Comparison of ENCODE assay signal across 1 cellular context in the genomic region with DNA sequence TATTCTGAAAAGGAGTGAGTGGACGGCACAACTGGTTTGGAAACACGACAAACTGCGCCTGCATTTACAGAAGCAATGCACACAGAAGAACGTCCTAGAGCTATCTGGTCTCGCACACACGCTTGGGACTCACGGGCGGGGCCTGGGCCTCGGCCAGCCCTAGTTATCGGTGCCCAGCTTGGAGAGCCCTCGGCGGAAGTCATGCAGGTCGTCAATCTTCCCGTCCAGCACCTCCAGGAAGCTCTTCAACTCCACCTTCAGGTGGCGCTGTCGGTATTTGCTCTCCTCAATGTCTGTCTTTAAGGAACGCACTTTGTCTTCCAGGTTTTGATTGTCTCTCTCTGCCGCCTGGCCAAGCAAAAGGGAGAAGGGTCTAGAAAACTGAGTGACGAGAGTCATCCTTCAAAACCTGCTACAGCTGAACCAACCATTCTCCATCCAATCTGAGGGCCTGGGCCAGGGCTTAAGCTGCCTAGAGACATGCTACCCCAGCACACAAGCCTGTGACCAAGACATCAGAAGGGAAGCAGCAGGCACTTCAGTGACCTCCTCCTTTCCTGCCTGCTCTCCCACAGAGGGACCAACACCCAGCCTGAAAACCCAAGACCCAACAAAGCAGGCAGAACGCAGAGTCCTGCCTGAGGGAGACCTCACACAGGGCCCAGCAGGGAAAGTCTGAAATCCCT.
A peak's percentile ranks its signal among the peaks of the same experiment; 100 is the strongest.
TF ChIP-seq lines count a peak whose summit lies in the region.

No MANE protein-coding gene starts in this region.

TF ChIP-seq in K562, 482 proteins besides CTCF, POLR2A, EP300 and RAD21 (continued from another document and continues in another):
- TF ChIP-seq, protein P1, sequence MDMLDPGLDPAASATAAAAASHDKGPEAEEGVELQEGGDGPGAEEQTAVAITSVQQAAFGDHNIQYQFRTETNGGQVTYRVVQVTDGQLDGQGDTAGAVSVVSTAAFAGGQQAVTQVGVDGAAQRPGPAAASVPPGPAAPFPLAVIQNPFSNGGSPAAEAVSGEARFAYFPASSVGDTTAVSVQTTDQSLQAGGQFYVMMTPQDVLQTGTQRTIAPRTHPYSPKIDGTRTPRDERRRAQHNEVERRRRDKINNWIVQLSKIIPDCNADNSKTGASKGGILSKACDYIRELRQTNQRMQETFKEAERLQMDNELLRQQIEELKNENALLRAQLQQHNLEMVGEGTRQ (CRISPR knock-in tag; IDR thresholded peaks at IDR 0.05): no peak
- TF ChIP-seq, protein P2, sequence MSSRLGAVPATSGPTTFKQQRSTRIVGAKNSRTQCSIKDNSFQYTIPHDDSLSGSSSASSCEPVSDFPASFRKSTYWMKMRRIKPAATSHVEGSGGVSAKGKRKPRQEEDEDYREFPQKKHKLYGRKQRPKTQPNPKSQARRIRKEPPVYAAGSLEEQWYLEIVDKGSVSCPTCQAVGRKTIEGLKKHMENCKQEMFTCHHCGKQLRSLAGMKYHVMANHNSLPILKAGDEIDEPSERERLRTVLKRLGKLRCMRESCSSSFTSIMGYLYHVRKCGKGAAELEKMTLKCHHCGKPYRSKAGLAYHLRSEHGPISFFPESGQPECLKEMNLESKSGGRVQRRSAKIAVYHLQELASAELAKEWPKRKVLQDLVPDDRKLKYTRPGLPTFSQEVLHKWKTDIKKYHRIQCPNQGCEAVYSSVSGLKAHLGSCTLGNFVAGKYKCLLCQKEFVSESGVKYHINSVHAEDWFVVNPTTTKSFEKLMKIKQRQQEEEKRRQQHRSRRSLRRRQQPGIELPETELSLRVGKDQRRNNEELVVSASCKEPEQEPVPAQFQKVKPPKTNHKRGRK (tag; IDR thresholded peaks at IDR 0.05): no peak
- TF ChIP-seq ZNF764 (CRISPR knock-in tag; IDR thresholded peaks at IDR 0.05; ENCODE audit: low read depth): no peak
- no peak for TF ChIP-seq EZH2 (IDR thresholded peaks at IDR 0.05; ENCODE audit: borderline replicate concordance, low read depth, low read length)
- TF ChIP-seq, protein P3, sequence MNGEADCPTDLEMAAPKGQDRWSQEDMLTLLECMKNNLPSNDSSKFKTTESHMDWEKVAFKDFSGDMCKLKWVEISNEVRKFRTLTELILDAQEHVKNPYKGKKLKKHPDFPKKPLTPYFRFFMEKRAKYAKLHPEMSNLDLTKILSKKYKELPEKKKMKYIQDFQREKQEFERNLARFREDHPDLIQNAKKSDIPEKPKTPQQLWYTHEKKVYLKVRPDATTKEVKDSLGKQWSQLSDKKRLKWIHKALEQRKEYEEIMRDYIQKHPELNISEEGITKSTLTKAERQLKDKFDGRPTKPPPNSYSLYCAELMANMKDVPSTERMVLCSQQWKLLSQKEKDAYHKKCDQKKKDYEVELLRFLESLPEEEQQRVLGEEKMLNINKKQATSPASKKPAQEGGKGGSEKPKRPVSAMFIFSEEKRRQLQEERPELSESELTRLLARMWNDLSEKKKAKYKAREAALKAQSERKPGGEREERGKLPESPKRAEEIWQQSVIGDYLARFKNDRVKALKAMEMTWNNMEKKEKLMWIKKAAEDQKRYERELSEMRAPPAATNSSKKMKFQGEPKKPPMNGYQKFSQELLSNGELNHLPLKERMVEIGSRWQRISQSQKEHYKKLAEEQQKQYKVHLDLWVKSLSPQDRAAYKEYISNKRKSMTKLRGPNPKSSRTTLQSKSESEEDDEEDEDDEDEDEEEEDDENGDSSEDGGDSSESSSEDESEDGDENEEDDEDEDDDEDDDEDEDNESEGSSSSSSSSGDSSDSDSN (IDR thresholded peaks at IDR 0.05; ENCODE audit: borderline replicate concordance in 1 of 2, low read depth in 2 of 2, low read length in 2 of 2): peak in 1 of 2 experiments; percentile 95; a peak in 2 of 4 replicates
- TF ChIP-seq, protein P4, sequence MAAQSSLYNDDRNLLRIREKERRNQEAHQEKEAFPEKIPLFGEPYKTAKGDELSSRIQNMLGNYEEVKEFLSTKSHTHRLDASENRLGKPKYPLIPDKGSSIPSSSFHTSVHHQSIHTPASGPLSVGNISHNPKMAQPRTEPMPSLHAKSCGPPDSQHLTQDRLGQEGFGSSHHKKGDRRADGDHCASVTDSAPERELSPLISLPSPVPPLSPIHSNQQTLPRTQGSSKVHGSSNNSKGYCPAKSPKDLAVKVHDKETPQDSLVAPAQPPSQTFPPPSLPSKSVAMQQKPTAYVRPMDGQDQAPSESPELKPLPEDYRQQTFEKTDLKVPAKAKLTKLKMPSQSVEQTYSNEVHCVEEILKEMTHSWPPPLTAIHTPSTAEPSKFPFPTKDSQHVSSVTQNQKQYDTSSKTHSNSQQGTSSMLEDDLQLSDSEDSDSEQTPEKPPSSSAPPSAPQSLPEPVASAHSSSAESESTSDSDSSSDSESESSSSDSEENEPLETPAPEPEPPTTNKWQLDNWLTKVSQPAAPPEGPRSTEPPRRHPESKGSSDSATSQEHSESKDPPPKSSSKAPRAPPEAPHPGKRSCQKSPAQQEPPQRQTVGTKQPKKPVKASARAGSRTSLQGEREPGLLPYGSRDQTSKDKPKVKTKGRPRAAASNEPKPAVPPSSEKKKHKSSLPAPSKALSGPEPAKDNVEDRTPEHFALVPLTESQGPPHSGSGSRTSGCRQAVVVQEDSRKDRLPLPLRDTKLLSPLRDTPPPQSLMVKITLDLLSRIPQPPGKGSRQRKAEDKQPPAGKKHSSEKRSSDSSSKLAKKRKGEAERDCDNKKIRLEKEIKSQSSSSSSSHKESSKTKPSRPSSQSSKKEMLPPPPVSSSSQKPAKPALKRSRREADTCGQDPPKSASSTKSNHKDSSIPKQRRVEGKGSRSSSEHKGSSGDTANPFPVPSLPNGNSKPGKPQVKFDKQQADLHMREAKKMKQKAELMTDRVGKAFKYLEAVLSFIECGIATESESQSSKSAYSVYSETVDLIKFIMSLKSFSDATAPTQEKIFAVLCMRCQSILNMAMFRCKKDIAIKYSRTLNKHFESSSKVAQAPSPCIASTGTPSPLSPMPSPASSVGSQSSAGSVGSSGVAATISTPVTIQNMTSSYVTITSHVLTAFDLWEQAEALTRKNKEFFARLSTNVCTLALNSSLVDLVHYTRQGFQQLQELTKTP (IDR thresholded peaks at IDR 0.05; ENCODE audit: low read depth in 1 of 2, partially characterized antibody in 2 of 2): peak in 1 of 2 experiments; percentile 73
- no peak for TF ChIP-seq ZNF668 (CRISPR knock-in tag; IDR thresholded peaks at IDR 0.05)
- TF ChIP-seq ZNF197 (CRISPR knock-in tag; IDR thresholded peaks at IDR 0.05; ENCODE audit: low read depth): no peak
- peak; percentile 89 for TF ChIP-seq SMARCE1 (IDR thresholded peaks at IDR 0.05)
- TF ChIP-seq STAT5B (CRISPR knock-in tag; IDR thresholded peaks at IDR 0.05): no peak
- no peak for TF ChIP-seq ETS2 (tag; IDR thresholded peaks at IDR 0.05; ENCODE audit: borderline replicate concordance, poor library complexity, severe bottlenecking)
- no peak for TF ChIP-seq DNMT1 (IDR thresholded peaks at IDR 0.05)
- TF ChIP-seq RNF2 (IDR thresholded peaks at IDR 0.05): peak; percentile 87
- TF ChIP-seq, protein P5, sequence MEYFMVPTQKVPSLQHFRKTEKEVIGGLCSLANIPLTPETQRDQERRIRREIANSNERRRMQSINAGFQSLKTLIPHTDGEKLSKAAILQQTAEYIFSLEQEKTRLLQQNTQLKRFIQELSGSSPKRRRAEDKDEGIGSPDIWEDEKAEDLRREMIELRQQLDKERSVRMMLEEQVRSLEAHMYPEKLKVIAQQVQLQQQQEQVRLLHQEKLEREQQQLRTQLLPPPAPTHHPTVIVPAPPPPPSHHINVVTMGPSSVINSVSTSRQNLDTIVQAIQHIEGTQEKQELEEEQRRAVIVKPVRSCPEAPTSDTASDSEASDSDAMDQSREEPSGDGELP (CRISPR knock-in tag; IDR thresholded peaks at IDR 0.05; ENCODE audit: borderline replicate concordance): peak; percentile 89
- TF ChIP-seq MYC (IDR thresholded peaks at IDR 0.05; ENCODE audit: low read depth, low read length): peak; percentile 61
- TF ChIP-seq MYC (CRISPR knock-in tag; IDR thresholded peaks at IDR 0.05; ENCODE audit: borderline replicate concordance, low read depth): 0 out of 2 replicates have a peak, but pooled peaks have one; percentile 25
- TF ChIP-seq, protein P6, sequence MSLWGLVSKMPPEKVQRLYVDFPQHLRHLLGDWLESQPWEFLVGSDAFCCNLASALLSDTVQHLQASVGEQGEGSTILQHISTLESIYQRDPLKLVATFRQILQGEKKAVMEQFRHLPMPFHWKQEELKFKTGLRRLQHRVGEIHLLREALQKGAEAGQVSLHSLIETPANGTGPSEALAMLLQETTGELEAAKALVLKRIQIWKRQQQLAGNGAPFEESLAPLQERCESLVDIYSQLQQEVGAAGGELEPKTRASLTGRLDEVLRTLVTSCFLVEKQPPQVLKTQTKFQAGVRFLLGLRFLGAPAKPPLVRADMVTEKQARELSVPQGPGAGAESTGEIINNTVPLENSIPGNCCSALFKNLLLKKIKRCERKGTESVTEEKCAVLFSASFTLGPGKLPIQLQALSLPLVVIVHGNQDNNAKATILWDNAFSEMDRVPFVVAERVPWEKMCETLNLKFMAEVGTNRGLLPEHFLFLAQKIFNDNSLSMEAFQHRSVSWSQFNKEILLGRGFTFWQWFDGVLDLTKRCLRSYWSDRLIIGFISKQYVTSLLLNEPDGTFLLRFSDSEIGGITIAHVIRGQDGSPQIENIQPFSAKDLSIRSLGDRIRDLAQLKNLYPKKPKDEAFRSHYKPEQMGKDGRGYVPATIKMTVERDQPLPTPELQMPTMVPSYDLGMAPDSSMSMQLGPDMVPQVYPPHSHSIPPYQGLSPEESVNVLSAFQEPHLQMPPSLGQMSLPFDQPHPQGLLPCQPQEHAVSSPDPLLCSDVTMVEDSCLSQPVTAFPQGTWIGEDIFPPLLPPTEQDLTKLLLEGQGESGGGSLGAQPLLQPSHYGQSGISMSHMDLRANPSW (CRISPR knock-in tag; IDR thresholded peaks at IDR 0.05): no peak
- no peak for TF ChIP-seq STAG1 (CRISPR knock-in tag; IDR thresholded peaks at IDR 0.05; ENCODE audit: borderline replicate concordance)
- TF ChIP-seq SMARCB1 (IDR thresholded peaks at IDR 0.05; ENCODE audit: insufficient read length, low read depth): peak; percentile 89
- TF ChIP-seq SAFB (IDR thresholded peaks at IDR 0.05; ENCODE audit: borderline replicate concordance, low read depth, low read length): no peak
- no peak for TF ChIP-seq TAF9B (IDR thresholded peaks at IDR 0.05; ENCODE audit: partially characterized antibody)
- TF ChIP-seq JUND (IDR thresholded peaks at IDR 0.05; ENCODE audit: borderline replicate concordance, low read depth, low read length): peak; percentile 74
- no peak; the same call in 2 of the 3 replicates for TF ChIP-seq JUND (tag; IDR thresholded peaks at IDR 0.05; ENCODE audit: borderline replicate concordance, low read depth, low read length)
- TF ChIP-seq RBBP5 (IDR thresholded peaks at IDR 0.05; ENCODE audit: borderline replicate concordance, insufficient read depth, low read length, poor library complexity, severe bottlenecking): no peak
- TF ChIP-seq ZNF12 (CRISPR knock-in tag; IDR thresholded peaks at IDR 0.05): peak; percentile 49; the same call in 1 of the 2 replicates
- TF ChIP-seq, protein P7, sequence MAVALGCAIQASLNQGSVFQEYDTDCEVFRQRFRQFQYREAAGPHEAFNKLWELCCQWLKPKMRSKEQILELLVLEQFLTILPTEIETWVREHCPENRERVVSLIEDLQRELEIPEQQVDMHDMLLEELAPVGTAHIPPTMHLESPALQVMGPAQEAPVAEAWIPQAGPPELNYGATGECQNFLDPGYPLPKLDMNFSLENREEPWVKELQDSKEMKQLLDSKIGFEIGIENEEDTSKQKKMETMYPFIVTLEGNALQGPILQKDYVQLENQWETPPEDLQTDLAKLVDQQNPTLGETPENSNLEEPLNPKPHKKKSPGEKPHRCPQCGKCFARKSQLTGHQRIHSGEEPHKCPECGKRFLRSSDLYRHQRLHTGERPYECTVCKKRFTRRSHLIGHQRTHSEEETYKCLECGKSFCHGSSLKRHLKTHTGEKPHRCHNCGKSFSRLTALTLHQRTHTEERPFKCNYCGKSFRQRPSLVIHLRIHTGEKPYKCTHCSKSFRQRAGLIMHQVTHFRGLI (CRISPR knock-in tag; IDR thresholded peaks at IDR 0.05): no peak
- TF ChIP-seq ZNF695 (CRISPR knock-in tag; IDR thresholded peaks at IDR 0.05): no peak
- no peak; a peak in 1 of 4 replicates for TF ChIP-seq SIN3A (IDR thresholded peaks at IDR 0.05; ENCODE audit: borderline replicate concordance in 2 of 2, control insufficient read depth in 1 of 2, low read depth in 2 of 2, low read length in 2 of 2)
- no peak for TF ChIP-seq FOXA3 (CRISPR knock-in tag; conservative IDR thresholded peaks at IDR 0.05 in 1 of 2, IDR thresholded peaks at IDR 0.05 in 1 of 2)
- TF ChIP-seq POLR2AphosphoS5 (IDR thresholded peaks at IDR 0.05; ENCODE audit: control insufficient read depth, insufficient read depth, low read depth, low read length): peak; percentile 95
- TF ChIP-seq, protein P8, sequence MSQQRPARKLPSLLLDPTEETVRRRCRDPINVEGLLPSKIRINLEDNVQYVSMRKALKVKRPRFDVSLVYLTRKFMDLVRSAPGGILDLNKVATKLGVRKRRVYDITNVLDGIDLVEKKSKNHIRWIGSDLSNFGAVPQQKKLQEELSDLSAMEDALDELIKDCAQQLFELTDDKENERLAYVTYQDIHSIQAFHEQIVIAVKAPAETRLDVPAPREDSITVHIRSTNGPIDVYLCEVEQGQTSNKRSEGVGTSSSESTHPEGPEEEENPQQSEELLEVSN (IDR thresholded peaks at IDR 0.05; ENCODE audit: borderline replicate concordance in 1 of 2, extremely low read depth in 1 of 2, insufficient read depth in 1 of 2, insufficient read length in 1 of 2, low read depth in 1 of 2, low read length in 1 of 2, poor library complexity in 1 of 2, severe bottlenecking in 1 of 2): peak; percentile 40 to 48
- TF ChIP-seq, protein P9, sequence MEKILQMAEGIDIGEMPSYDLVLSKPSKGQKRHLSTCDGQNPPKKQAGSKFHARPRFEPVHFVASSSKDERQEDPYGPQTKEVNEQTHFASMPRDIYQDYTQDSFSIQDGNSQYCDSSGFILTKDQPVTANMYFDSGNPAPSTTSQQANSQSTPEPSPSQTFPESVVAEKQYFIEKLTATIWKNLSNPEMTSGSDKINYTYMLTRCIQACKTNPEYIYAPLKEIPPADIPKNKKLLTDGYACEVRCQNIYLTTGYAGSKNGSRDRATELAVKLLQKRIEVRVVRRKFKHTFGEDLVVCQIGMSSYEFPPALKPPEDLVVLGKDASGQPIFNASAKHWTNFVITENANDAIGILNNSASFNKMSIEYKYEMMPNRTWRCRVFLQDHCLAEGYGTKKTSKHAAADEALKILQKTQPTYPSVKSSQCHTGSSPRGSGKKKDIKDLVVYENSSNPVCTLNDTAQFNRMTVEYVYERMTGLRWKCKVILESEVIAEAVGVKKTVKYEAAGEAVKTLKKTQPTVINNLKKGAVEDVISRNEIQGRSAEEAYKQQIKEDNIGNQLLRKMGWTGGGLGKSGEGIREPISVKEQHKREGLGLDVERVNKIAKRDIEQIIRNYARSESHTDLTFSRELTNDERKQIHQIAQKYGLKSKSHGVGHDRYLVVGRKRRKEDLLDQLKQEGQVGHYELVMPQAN (IDR thresholded peaks at IDR 0.05; ENCODE audit: borderline replicate concordance): no peak
- TF ChIP-seq, protein P10, sequence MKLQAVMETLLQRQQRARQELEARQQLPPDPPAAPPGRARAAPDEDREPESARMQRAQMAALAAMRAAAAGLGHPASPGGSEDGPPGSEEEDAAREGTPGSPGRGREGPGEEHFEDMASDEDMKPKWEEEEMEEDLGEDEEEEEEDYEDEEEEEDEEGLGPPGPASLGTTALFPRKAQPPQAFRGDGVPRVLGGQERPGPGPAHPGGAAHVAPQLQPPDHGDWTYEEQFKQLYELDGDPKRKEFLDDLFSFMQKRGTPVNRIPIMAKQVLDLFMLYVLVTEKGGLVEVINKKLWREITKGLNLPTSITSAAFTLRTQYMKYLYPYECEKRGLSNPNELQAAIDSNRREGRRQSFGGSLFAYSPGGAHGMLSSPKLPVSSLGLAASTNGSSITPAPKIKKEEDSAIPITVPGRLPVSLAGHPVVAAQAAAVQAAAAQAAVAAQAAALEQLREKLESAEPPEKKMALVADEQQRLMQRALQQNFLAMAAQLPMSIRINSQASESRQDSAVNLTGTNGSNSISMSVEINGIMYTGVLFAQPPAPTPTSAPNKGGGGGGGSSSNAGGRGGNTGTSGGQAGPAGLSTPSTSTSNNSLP (IDR thresholded peaks at IDR 0.05; ENCODE audit: borderline replicate concordance, low read depth, low read length): peak; percentile 76; the same call in 1 of the 2 replicates
- peak; percentile 97 for TF ChIP-seq NFIC (IDR thresholded peaks at IDR 0.05)
- peak; percentile 77; the same call in 1 of the 2 replicates for TF ChIP-seq TARDBP (IDR thresholded peaks at IDR 0.05)
